8 cellular contexts compared by ENCODE assay signal in the genomic region with DNA sequence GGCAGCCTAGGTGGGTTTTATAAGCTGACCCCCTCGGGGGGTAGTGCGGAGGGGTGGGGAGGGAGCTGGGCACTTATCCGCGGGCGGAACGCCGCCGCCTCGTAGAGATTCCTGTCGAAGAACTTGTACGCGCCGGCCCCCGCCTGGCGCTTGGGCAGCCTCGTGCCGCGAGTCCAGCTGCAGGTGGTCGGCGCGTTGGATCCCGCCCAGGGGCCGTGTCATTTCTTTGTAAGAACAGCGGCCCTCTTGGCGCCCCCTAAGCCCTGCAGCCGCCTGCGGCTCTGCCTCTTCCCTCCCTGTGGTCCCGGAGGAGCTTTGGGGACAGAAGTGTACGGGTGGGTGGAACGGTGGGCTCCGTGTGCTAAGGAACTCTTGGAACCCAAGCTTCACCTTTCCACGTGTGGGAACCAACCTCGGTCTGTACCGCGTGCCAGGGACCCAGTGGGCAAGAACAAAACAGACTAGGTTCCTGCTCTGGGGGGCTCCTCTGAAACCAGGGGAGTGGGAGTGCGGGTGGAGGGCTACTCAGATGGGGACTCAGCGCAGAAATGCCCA. TPM values are rescaled to one million over a fixed set of nuclear protein-coding genes. Genes with fewer than 3 reads are reported as not detected.
A peak's percentile ranks its signal among the peaks of the same experiment; 100 is the strongest.
DNase-seq lines count a peak whose midpoint lies in the region; ATAC-seq and TF ChIP-seq lines count a peak whose summit lies in the region.

No MANE protein-coding gene starts in this region.

- no peak for ATAC-seq in T-helper 17 cell
- no peak for ATAC-seq in HG03175 (IDR thresholded peaks at IDR 0.05; ENCODE audit: unreplicated experiment)

- DNase-seq in Daoy (ENCODE audit: low read depth), result peak; percentile 44
- peak in 1 of 3 donors; percentile 8 for DNase-seq in T-helper 17 cell
- DNase-seq in glomerular visceral epithelial cell (ENCODE audit: extremely low spot score), result peak; percentile 28
- no peak for DNase-seq in superior temporal gyrus (ENCODE audit: extremely low spot score)
- no peak for DNase-seq in medulla oblongata (ENCODE audit: extremely low spot score)
- no peak for DNase-seq in epidermal melanocyte (ENCODE audit: insufficient read length, low spot score)

- peaks cover 4% of the 10 kb centered on the region for H3K4me1 ChIP-seq in parathyroid adenoma

- no peak overlapping the region for H3K27ac Mint-ChIP-seq in T-helper 17 cell

- TF ChIP-seq CTCF in parathyroid adenoma (IDR thresholded peaks at IDR 0.05), result no peak

- H3K9me3 ChIP-seq in T-helper 17 cell (ENCODE audit: control insufficient read depth, low read length, poor library complexity, severe bottlenecking) (no peaks in the 10 kb centered on the region), parathyroid adenoma (ENCODE audit: control insufficient read depth, low read length) (no peaks in the 10 kb centered on the region)

- peak overlapping the region; percentile 71 for H3K4me2 ChIP-seq in parathyroid adenoma (ENCODE audit: low read length)

- peaks cover 25% of the 10 kb centered on the region for H3K27me3 Mint-ChIP-seq in T-helper 17 cell

- no peak overlapping the region for H2AFZ ChIP-seq in parathyroid adenoma

- peaks cover 7% of the 10 kb centered on the region for H3K4me1 Mint-ChIP-seq in T-helper 17 cell

- H3K36me3 ChIP-seq in parathyroid adenoma (ENCODE audit: control insufficient read depth, insufficient read depth, low read length), result no peaks in the 10 kb centered on the region

- peak overlapping the region; percentile 57 for H3K4me3 ChIP-seq in parathyroid adenoma (ENCODE audit: low read depth, low read length)

- H3K4me3 Mint-ChIP-seq in T-helper 17 cell, result peak overlapping the region; percentile 81

- no peaks in the 10 kb centered on the region for H3K27me3 ChIP-seq in parathyroid adenoma (ENCODE audit: control insufficient read depth, insufficient read depth, low read length)

- peaks cover 32% of the 10 kb centered on the region for H3K79me2 ChIP-seq in parathyroid adenoma

- no peaks in the 10 kb centered on the region for H3K36me3 Mint-ChIP-seq in T-helper 17 cell (ENCODE audit: low read depth)

- no peak overlapping the region for H3K9ac ChIP-seq in parathyroid adenoma

- H3K27ac ChIP-seq in parathyroid adenoma, result no peak overlapping the region

RNA-seq across cellular contexts. Expression of a gene that starts 1.2 kb away (rescaled TPM):
- 9.7 and 20.1 TPM in 2 replicates for total RNA-seq in Daoy (2014; rRNA removed; shearing (Covaris generic))
- 1 to 10 TPM; 1.5 to 1.7 TPM for total RNA-seq in T-helper 17 cell

Comparison
In these comparisons a context has a peak if more than half of its experiments do, and no peak if none do; other contexts are left out.
1. DNase-seq: peak in Daoy (single experiment) and glomerular visceral epithelial cell (single experiment); none in superior temporal gyrus (single experiment), medulla oblongata (single experiment) and epidermal melanocyte (single experiment).